In genomic region chr22:33918676-33919590, GRCh38 we compare ENCODE assay signal across 8 cellular contexts. TPM values are rescaled to one million over a fixed set of nuclear protein-coding genes. Genes with fewer than 3 reads are reported as not detected.
DNase-seq lines count a peak whose midpoint lies in the region; ATAC-seq, FAIRE-seq and TF ChIP-seq lines count a peak whose summit lies in the region.

No MANE protein-coding gene starts in this region.

- H3K27ac ChIP-seq in SU-DHL-6 (ENCODE audit: low read depth, low read length) = no peak overlapping the region

- no peaks in the 10 kb centered on the region for H3K36me3 ChIP-seq in SU-DHL-6 (ENCODE audit: low read length)
- H3K36me3 ChIP-seq in BE2C = no peaks in the 10 kb centered on the region

- ATAC-seq in GM21390 (IDR thresholded peaks at IDR 0.05; ENCODE audit: unreplicated experiment) (peak; percentile 9), HG03442 (IDR thresholded peaks at IDR 0.05; ENCODE audit: unreplicated experiment) (no peak)

- H3K9me3 ChIP-seq in SU-DHL-6 (ENCODE audit: insufficient read depth, low read length) = no peaks in the 10 kb centered on the region
- H3K9me3 ChIP-seq in BE2C = no peaks in the 10 kb centered on the region

- FAIRE-seq in D721Med (lab: Jason Lieb, UNC) = no peak

- H3K4me3 ChIP-seq in SU-DHL-6 (ENCODE audit: insufficient read depth, low read length, poor library complexity, severe bottlenecking) (no peak overlapping the region), BE2C (ENCODE audit: low read depth, low read length) (no peak overlapping the region)

- no peaks in the 10 kb centered on the region for H4K20me1 ChIP-seq in SU-DHL-6 (ENCODE audit: low read depth, low read length)

- no peaks in the 10 kb centered on the region for H3F3A ChIP-seq in SU-DHL-6 (ENCODE audit: insufficient read depth)

- H3K27me3 ChIP-seq in SU-DHL-6 (ENCODE audit: low read length) (no peaks in the 10 kb centered on the region), BE2C (peaks cover 42% of the 10 kb centered on the region)

- no peaks in the 10 kb centered on the region for H3K79me2 ChIP-seq in SU-DHL-6 (ENCODE audit: insufficient read depth, low read length)

- H3K4me2 ChIP-seq in SU-DHL-6 (ENCODE audit: low read depth, low read length, poor library complexity, severe bottlenecking) = peak overlapping the region; percentile 57

- no peaks in the 10 kb centered on the region for H3K9me2 ChIP-seq in SU-DHL-6 (replicated peaks; ENCODE audit: insufficient read depth, low read length)

- H2AFZ ChIP-seq in SU-DHL-6 (ENCODE audit: low read depth, low read length, severe bottlenecking) = no peak overlapping the region

- peak; percentile 19 for DNase-seq in globus pallidus (ENCODE audit: low spot score)
- peak; percentile 22 for DNase-seq in renal cortical epithelial cell (ENCODE audit: low read depth)
- DNase-seq in D721Med (ENCODE audit: insufficient read length, low spot score) = no peak
- DNase-seq in DMS114 treated with DMSO at 0.1 percent for 48 hours (lab: John Stamatoyannopoulos, UW; ENCODE audit: unreplicated experiment) = no peak
- DNase-seq in BE2C = no peak

- H3K9ac ChIP-seq in SU-DHL-6 (ENCODE audit: low read length) = peak overlapping the region; percentile 47; the same call in 1 of the 2 replicates

- TF ChIP-seq CTCF in SU-DHL-6 (IDR thresholded peaks at IDR 0.05; ENCODE audit: insufficient read depth, low read length, poor library complexity, severe bottlenecking) = no peak
- TF ChIP-seq CTCF in D721Med (IDR thresholded peaks at IDR 0.05; ENCODE audit: insufficient read depth, missing control alignments) = no peak
- no peak for TF ChIP-seq CTCF in BE2C (IDR thresholded peaks at IDR 0.05; ENCODE audit: low read depth, low read length)

- H3K4me1 ChIP-seq in BE2C = no peaks in the 10 kb centered on the region

RNA-seq across cellular contexts. Expression of gene LARGE1, which starts 1.3 kb away (rescaled TPM):
- total RNA-seq in renal cortical epithelial cell = 12.5 and 20.6 TPM in 2 replicates
- 0.32 TPM for polyA plus RNA-seq in BE2C (2012; ENCODE audit: insufficient read depth, insufficient read length, low read depth)

Comparison
In these comparisons a context has a peak if more than half of its experiments do, and no peak if none do; other contexts are left out.
1. DNase-seq: peak in globus pallidus (single experiment) and renal cortical epithelial cell (single experiment); none in D721Med (single experiment), DMS114 treated with DMSO at 0.1 percent for 48 hours (single experiment) and BE2C (single experiment).